ENCODE assay signal across 8 cellular contexts in genomic region chr2:158969162-158969716, GRCh38. TPM values are rescaled to one million over a fixed set of nuclear protein-coding genes. Genes with fewer than 3 reads are reported as not detected.
DNase-seq lines count a peak whose midpoint lies in the region; ATAC-seq and TF ChIP-seq lines count a peak whose summit lies in the region.

No MANE protein-coding gene starts in this region.

- WGBS in lower leg skin, 2 donors = 0% methylated on average over 27 to 31 of the region's 36 CpGs

- peak overlapping the region; percentile 96 for H3K4me3 Mint-ChIP-seq in type B pancreatic cell

- H3K27ac ChIP-seq in breast epithelium = peak overlapping the region; percentile 92 to 94

- TF ChIP-seq POLR2A in breast epithelium (IDR thresholded peaks at IDR 0.05) = no peak
- TF ChIP-seq POLR2A in lower leg skin (IDR thresholded peaks at IDR 0.05) = no peak

- H3K4me3 ChIP-seq in breast epithelium = peak overlapping the region; percentile 80 to 90 (median 81)
- peak overlapping the region; percentile 56 for H3K4me3 ChIP-seq in lower leg skin (ENCODE audit: low read depth, poor library complexity, severe bottlenecking)

- intact Hi-C loops in breast epithelium (cut with DNase I; ENCODE audit: low total_unique reads) = no loop called here
- intact Hi-C loops in lower leg skin (cut with DNase I; ENCODE audit: low total_unique reads) = no loop called here

- peaks cover 0 to 13% of the 10 kb centered on the region in 2 donors for H3K4me1 ChIP-seq in breast epithelium

- H3K9me3 Mint-ChIP-seq in type B pancreatic cell = no peaks in the 10 kb centered on the region

- peak; percentile 3 for ATAC-seq in HG03521 (IDR thresholded peaks at IDR 0.05; ENCODE audit: unreplicated experiment)

- peak overlapping the region; percentile 91 for H3K27ac Mint-ChIP-seq in type B pancreatic cell

- H3K4me1 Mint-ChIP-seq in type B pancreatic cell (ENCODE audit: unreplicated experiment) = peaks cover 62% of the 10 kb centered on the region

- peaks cover 2% of the 10 kb centered on the region for H3K27me3 Mint-ChIP-seq in type B pancreatic cell

- no peaks in the 10 kb centered on the region for H3K36me3 ChIP-seq in breast epithelium

- no peaks in the 10 kb centered on the region for H3K9me3 ChIP-seq in breast epithelium

- TF ChIP-seq CTCF in GM10266 (IDR thresholded peaks at IDR 0.05; ENCODE audit: control insufficient read depth, insufficient read depth, low read depth, missing control alignments) (no peak), breast epithelium (IDR thresholded peaks at IDR 0.05) (no peak), lower leg skin (IDR thresholded peaks at IDR 0.05) (no peak), type B pancreatic cell (conservative IDR thresholded peaks at IDR 0.05) (no peak)

- H3K27me3 ChIP-seq in breast epithelium = no peaks in the 10 kb centered on the region

- peaks cover 7% of the 10 kb centered on the region for H3K36me3 Mint-ChIP-seq in type B pancreatic cell

- DNase-seq in GM10266 (ENCODE audit: extremely low spot score) = peak; percentile 22
- DNase-seq in breast epithelium (ENCODE audit: low spot score in 2 of 2) = no peak
- peak in 1 of 2 donors; percentile 88 for DNase-seq in lower leg skin (ENCODE audit: low spot score in 2 of 2)
- DNase-seq in type B pancreatic cell (ENCODE audit: extremely low spot score, unreplicated experiment) = no peak
- DNase-seq in NCI-H2107 treated with DMSO at 0.1 percent for 48 hours (lab: John Stamatoyannopoulos, UW; ENCODE audit: unreplicated experiment) = no peak
- DNase-seq in COLO668 (lab: John Stamatoyannopoulos, UW; ENCODE audit: unreplicated experiment) = no peak
- DNase-seq in NCI-H2171 (lab: John Stamatoyannopoulos, UW) = no peak

RNA-seq across cellular contexts. Expression of gene TANC1, which starts 0.8 kb away (rescaled TPM):
- total RNA-seq in breast epithelium = 10 to 100 TPM; 18.9 to 62.3 (median 58.4) TPM
- total RNA-seq in lower leg skin = 100 to 1,000 TPM in 2 of 4 donors, 10 to 100 TPM in 2; 65.8 to 111 (median 93.6) TPM
- 56.9 and 138 TPM in 2 replicates for total RNA-seq in type B pancreatic cell (ENCODE audit: low replicate concordance)
